ENCODE assay signal across 40 cellular contexts in the genomic region with DNA sequence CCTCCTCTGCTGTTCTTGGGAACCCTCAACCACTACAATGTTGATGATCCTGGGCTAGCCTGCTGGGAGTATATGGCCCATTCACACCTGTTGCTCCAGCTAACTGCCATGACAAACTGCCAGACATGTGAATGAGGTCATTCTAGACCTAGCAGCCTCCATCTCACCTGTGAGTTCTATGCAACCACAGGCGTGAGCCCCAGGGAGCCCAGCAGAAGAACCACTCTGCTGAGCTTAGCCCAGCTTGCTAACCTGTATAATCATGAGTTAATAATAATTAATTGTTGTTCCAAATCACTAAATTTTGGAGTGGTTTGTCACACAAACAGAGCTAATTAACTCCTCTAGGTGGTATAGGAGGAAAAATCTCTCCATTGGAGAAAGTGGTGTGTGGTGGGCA. TPM values are rescaled to one million over a fixed set of nuclear protein-coding genes. Genes with fewer than 3 reads are reported as not detected.
"Had no signal": no experiment of that assay in that cellular context is flagged by ENCODE, and none has a peak within 500 bp of the region (broad histone marks: within the 10 kb centered on the region; RNA-seq: fewer than 3 reads in every experiment).

No MANE protein-coding gene starts in this region.

- H3K36me3 Mint-ChIP-seq: activated naive CD4-positive, alpha-beta T cell treated with anti-CD3 and anti-CD28 coated beads, Interleukin-2, amount 10 ng/mL, durations not matched to agents 7 days and 5 days; activated naive CD4-positive, alpha-beta T cell treated with anti-CD3 and anti-CD28 coated beads, Interleukin-2, amount 50 U/mL, for 24 hours; activated naive CD4-positive, alpha-beta T cell treated with anti-CD3 and anti-CD28 coated beads, Interleukin-2, amount 50 U/mL, for 72 hours; activated naive CD8-positive, alpha-beta T cell; activated naive CD8-positive, alpha-beta T cell treated with anti-CD3 and anti-CD28 coated beads for 36 hours; activated naive CD8-positive, alpha-beta T cell treated with anti-CD3 and anti-CD28 coated beads, Interleukin-2, amount 10 ng/mL, durations not matched to agents 7 days and 5 days had no signal

- H3K9me3 ChIP-seq: adrenal gland, body of pancreas had no signal

- ATAC-seq: activated naive CD4-positive, alpha-beta T cell treated with anti-CD3 and anti-CD28 coated beads, Interleukin-2, amount 50 U/mL, for 72 hours; activated naive CD8-positive, alpha-beta T cell treated with anti-CD3 and anti-CD28 coated beads, Interleukin-2, amount 50 U/mL, for 24 hours; activated T-cell treated with anti-CD3 and anti-CD28 coated beads, Interleukin-2, amount 50 U/mL, for 4 hours; activated T-cell treated with anti-CD3 and anti-CD28 coated beads, Interleukin-2, amount 50 U/mL, for 72 hours; activated T-helper 17 cell treated with anti-CD3 and anti-CD28 coated beads, Interleukin-2, amount 50 U/mL, for 72 hours; body of pancreas had no signal

- DNase-seq: activated effector memory CD4-positive, alpha-beta T cell treated with anti-CD3 and anti-CD28 coated beads, Interleukin-2, amount 50 U/mL, for 16 hours; activated effector memory CD4-positive, alpha-beta T cell treated with Interleukin-2 at 50 U/mL for 16 hours; activated gamma-delta T cell; activated gamma-delta T cell treated with Interleukin-2 at 50 U/mL for 16 hours; activated naive CD4-positive, alpha-beta T cell; activated naive CD4-positive, alpha-beta T cell treated with anti-CD3 and anti-CD28 coated beads for 36 hours; activated naive CD4-positive, alpha-beta T cell treated with anti-CD3 and anti-CD28 coated beads, Interleukin-2, amount 10 ng/mL, durations not matched to agents 7 days and 5 days; activated naive CD4-positive, alpha-beta T cell treated with anti-CD3 and anti-CD28 coated beads, Interleukin-2, amount 50 U/mL, for 16 hours; activated naive CD4-positive, alpha-beta T cell treated with Interleukin-2 at 50 U/mL for 16 hours; activated naive CD8-positive, alpha-beta T cell treated with anti-CD3 and anti-CD28 coated beads for 36 hours; activated naive CD8-positive, alpha-beta T cell treated with anti-CD3 and anti-CD28 coated beads, Interleukin-2, amount 10 ng/mL, durations not matched to agents 7 days and 5 days; activated naive CD8-positive, alpha-beta T cell treated with anti-CD3 and anti-CD28 coated beads, Interleukin-2, amount 50 U/mL, for 24 hours; activated T-cell treated with anti-CD3 and anti-CD28 coated beads, Interleukin-2, amount 50 U/mL, for 1 hour; activated T-cell treated with anti-CD3 and anti-CD28 coated beads, Interleukin-2, amount 50 U/mL, for 24 hours; activated T-cell treated with anti-CD3 and anti-CD28 coated beads, Interleukin-2, amount 50 U/mL, for 4 hours; activated T-cell treated with anti-CD3 and anti-CD28 coated beads, Interleukin-2, amount 50 U/mL, for 48 hours; activated T-cell treated with anti-CD3 and anti-CD28 coated beads, Interleukin-2, amount 50 U/mL, for 72 hours; adrenal gland; amniotic stem cell; amygdala; anterior cingulate cortex; aorta; body of pancreas; brain microvascular endothelial cell; caudate nucleus; central memory CD4-positive, alpha-beta T cell; cerebellar nuclear complex had no signal

- H3K27ac ChIP-seq: adrenal gland, ascending aorta, body of pancreas, brain microvascular endothelial cell, breast epithelium, cardiac muscle cell had no signal

- H3K4me3 Mint-ChIP-seq: activated naive CD4-positive, alpha-beta T cell treated with anti-CD3 and anti-CD28 coated beads for 36 hours; activated naive CD4-positive, alpha-beta T cell treated with anti-CD3 and anti-CD28 coated beads, Interleukin-2, amount 10 ng/mL, durations not matched to agents 7 days and 5 days; activated naive CD4-positive, alpha-beta T cell treated with anti-CD3 and anti-CD28 coated beads, Interleukin-2, amount 50 U/mL, for 24 hours; activated naive CD8-positive, alpha-beta T cell; activated naive CD8-positive, alpha-beta T cell treated with anti-CD3 and anti-CD28 coated beads for 36 hours; activated naive CD8-positive, alpha-beta T cell treated with anti-CD3 and anti-CD28 coated beads, Interleukin-2, amount 10 ng/mL, durations not matched to agents 7 days and 5 days; activated naive CD8-positive, alpha-beta T cell treated with anti-CD3 and anti-CD28 coated beads, Interleukin-2, amount 50 U/mL, for 24 hours; activated T-cell treated with anti-CD3 and anti-CD28 coated beads, Interleukin-2, amount 50 U/mL, for 24 hours; activated T-cell treated with anti-CD3 and anti-CD28 coated beads, Interleukin-2, amount 50 U/mL, for 4 hours; activated T-cell treated with anti-CD3 and anti-CD28 coated beads, Interleukin-2, amount 50 U/mL, for 72 hours; activated T-helper 1 cell treated with anti-CD3 and anti-CD28 coated beads, Interleukin-12 subunit alpha, Interleukin-12 subunit beta, Interleukin-2, Interleukin-4 antibody, amounts not matched to agents 30 ng/mL and 10 ng/mL and 1 ng/mL, durations not matched to agents 14 hours and 24 hours and 36 hours; activated T-helper 17 cell treated with anti-CD3 and anti-CD28 coated beads, Interleukin-2, amount 50 U/mL, for 72 hours; brain; central memory CD8-positive, alpha-beta T cell had no signal

- H3K4me1 Mint-ChIP-seq: activated naive CD4-positive, alpha-beta T cell treated with anti-CD3 and anti-CD28 coated beads, Interleukin-2, amount 10 ng/mL, durations not matched to agents 7 days and 5 days; activated naive CD4-positive, alpha-beta T cell treated with anti-CD3 and anti-CD28 coated beads, Interleukin-2, amount 50 U/mL, for 24 hours; activated naive CD8-positive, alpha-beta T cell treated with anti-CD3 and anti-CD28 coated beads for 36 hours; activated naive CD8-positive, alpha-beta T cell treated with anti-CD3 and anti-CD28 coated beads, Interleukin-2, amount 10 ng/mL, durations not matched to agents 7 days and 5 days; activated naive CD8-positive, alpha-beta T cell treated with anti-CD3 and anti-CD28 coated beads, Interleukin-2, amount 50 U/mL, for 24 hours; activated T-helper 17 cell treated with anti-CD3 and anti-CD28 coated beads, Interleukin-2, amount 50 U/mL, for 72 hours; brain; central memory CD8-positive, alpha-beta T cell had no signal

- H3K27ac Mint-ChIP-seq: activated naive CD4-positive, alpha-beta T cell treated with anti-CD3 and anti-CD28 coated beads for 36 hours; activated naive CD4-positive, alpha-beta T cell treated with anti-CD3 and anti-CD28 coated beads, Interleukin-2, amount 10 ng/mL, durations not matched to agents 7 days and 5 days; activated naive CD4-positive, alpha-beta T cell treated with anti-CD3 and anti-CD28 coated beads, Interleukin-2, amount 50 U/mL, for 24 hours; activated naive CD4-positive, alpha-beta T cell treated with anti-CD3 and anti-CD28 coated beads, Interleukin-2, amount 50 U/mL, for 72 hours; activated naive CD8-positive, alpha-beta T cell; activated naive CD8-positive, alpha-beta T cell treated with anti-CD3 and anti-CD28 coated beads for 36 hours; activated naive CD8-positive, alpha-beta T cell treated with anti-CD3 and anti-CD28 coated beads, Interleukin-2, amount 10 ng/mL, durations not matched to agents 7 days and 5 days; activated naive CD8-positive, alpha-beta T cell treated with anti-CD3 and anti-CD28 coated beads, Interleukin-2, amount 50 U/mL, for 24 hours; activated T-cell treated with anti-CD3 and anti-CD28 coated beads, Interleukin-2, amount 50 U/mL, for 24 hours; activated T-cell treated with anti-CD3 and anti-CD28 coated beads, Interleukin-2, amount 50 U/mL, for 72 hours; activated T-helper 1 cell treated with anti-CD3 and anti-CD28 coated beads, Interleukin-12 subunit alpha, Interleukin-12 subunit beta, Interleukin-2, Interleukin-4 antibody, amounts not matched to agents 30 ng/mL and 10 ng/mL and 1 ng/mL, durations not matched to agents 14 hours and 24 hours and 36 hours; activated T-helper 17 cell treated with anti-CD3 and anti-CD28 coated beads, Interleukin-2, amount 50 U/mL, for 72 hours; activated T-helper 2 cell treated with anti-CD3 and anti-CD28 coated beads, Interferon-gamma antibody, Interleukin-2, Interleukin-4, amounts not matched to agents 10 μg/mL and 5 μg/mL and 100 μg/mL, durations not matched to agents 14 hours and 24 hours and 36 hours; brain had no signal

- H3K27me3 Mint-ChIP-seq: activated naive CD4-positive, alpha-beta T cell treated with anti-CD3 and anti-CD28 coated beads, Interleukin-2, amount 10 ng/mL, durations not matched to agents 7 days and 5 days; activated naive CD4-positive, alpha-beta T cell treated with anti-CD3 and anti-CD28 coated beads, Interleukin-2, amount 50 U/mL, for 24 hours; activated naive CD8-positive, alpha-beta T cell treated with anti-CD3 and anti-CD28 coated beads, Interleukin-2, amount 50 U/mL, for 24 hours; central memory CD8-positive, alpha-beta T cell had no signal

- H3K36me3 ChIP-seq: adrenal gland, ascending aorta, brain microvascular endothelial cell, breast epithelium, cardiac muscle cell had no signal

- H3K9me3 Mint-ChIP-seq: activated naive CD4-positive, alpha-beta T cell treated with anti-CD3 and anti-CD28 coated beads for 36 hours; activated naive CD4-positive, alpha-beta T cell treated with anti-CD3 and anti-CD28 coated beads, Interleukin-2, amount 10 ng/mL, durations not matched to agents 7 days and 5 days; activated naive CD4-positive, alpha-beta T cell treated with anti-CD3 and anti-CD28 coated beads, Interleukin-2, amount 50 U/mL, for 24 hours; activated naive CD8-positive, alpha-beta T cell treated with anti-CD3 and anti-CD28 coated beads for 36 hours; activated naive CD8-positive, alpha-beta T cell treated with anti-CD3 and anti-CD28 coated beads, Interleukin-2, amount 10 ng/mL, durations not matched to agents 7 days and 5 days; activated naive CD8-positive, alpha-beta T cell treated with anti-CD3 and anti-CD28 coated beads, Interleukin-2, amount 50 U/mL, for 24 hours; activated T-cell treated with anti-CD3 and anti-CD28 coated beads, Interleukin-2, amount 50 U/mL, for 4 hours; activated T-helper 1 cell treated with anti-CD3 and anti-CD28 coated beads, Interleukin-12 subunit alpha, Interleukin-12 subunit beta, Interleukin-2, Interleukin-4 antibody, amounts not matched to agents 30 ng/mL and 10 ng/mL and 1 ng/mL, durations not matched to agents 14 hours and 24 hours and 36 hours; activated T-helper 17 cell treated with anti-CD3 and anti-CD28 coated beads, Interleukin-2, amount 50 U/mL, for 72 hours; activated T-helper 2 cell treated with anti-CD3 and anti-CD28 coated beads, Interferon-gamma antibody, Interleukin-2, Interleukin-4, amounts not matched to agents 10 μg/mL and 5 μg/mL and 100 μg/mL, durations not matched to agents 14 hours and 24 hours and 36 hours had no signal

- H3K4me3 ChIP-seq: adrenal gland, ascending aorta, body of pancreas, breast epithelium, cardiac muscle cell had no signal

- H3K27me3 ChIP-seq: adrenal gland, ascending aorta, body of pancreas, brain microvascular endothelial cell, breast epithelium, cardiac muscle cell had no signal

- FAIRE-seq: astrocyte, bronchial epithelial cell had no signal

- H3K4me1 ChIP-seq: adrenal gland, ascending aorta, body of pancreas, breast epithelium had no signal

RNA-seq across cellular contexts. Expression of a gene that starts 24.7 kb away (rescaled TPM):
- total RNA-seq: activated naive CD4-positive, alpha-beta T cell treated with anti-CD3 and anti-CD28 coated beads for 36 hours; activated naive CD4-positive, alpha-beta T cell treated with anti-CD3 and anti-CD28 coated beads, Interleukin-2, amount 50 U/mL, for 72 hours; activated naive CD8-positive, alpha-beta T cell treated with anti-CD3 and anti-CD28 coated beads for 36 hours; activated naive CD8-positive, alpha-beta T cell treated with anti-CD3 and anti-CD28 coated beads, Interleukin-2, amount 10 ng/mL, durations not matched to agents 7 days and 5 days; activated T-cell treated with anti-CD3 and anti-CD28 coated beads, Interleukin-2, amount 50 U/mL, for 4 hours; activated T-cell treated with anti-CD3 and anti-CD28 coated beads, Interleukin-2, amount 50 U/mL, for 72 hours; activated T-helper 1 cell treated with anti-CD3 and anti-CD28 coated beads, Interleukin-12 subunit alpha, Interleukin-12 subunit beta, Interleukin-2, Interleukin-4 antibody, amounts not matched to agents 30 ng/mL and 10 ng/mL and 1 ng/mL, durations not matched to agents 14 hours and 24 hours and 36 hours; activated T-helper 17 cell treated with anti-CD3 and anti-CD28 coated beads, Interleukin-2, amount 50 U/mL, for 72 hours; activated T-helper 2 cell treated with anti-CD3 and anti-CD28 coated beads, Interferon-gamma antibody, Interleukin-2, Interleukin-4, amounts not matched to agents 10 μg/mL and 5 μg/mL and 100 μg/mL, durations not matched to agents 14 hours and 24 hours and 36 hours; aorta; ascending aorta; bronchial epithelial cell had no signal
